Comparison of ENCODE assay signal across 11 cellular contexts in the genomic region with DNA sequence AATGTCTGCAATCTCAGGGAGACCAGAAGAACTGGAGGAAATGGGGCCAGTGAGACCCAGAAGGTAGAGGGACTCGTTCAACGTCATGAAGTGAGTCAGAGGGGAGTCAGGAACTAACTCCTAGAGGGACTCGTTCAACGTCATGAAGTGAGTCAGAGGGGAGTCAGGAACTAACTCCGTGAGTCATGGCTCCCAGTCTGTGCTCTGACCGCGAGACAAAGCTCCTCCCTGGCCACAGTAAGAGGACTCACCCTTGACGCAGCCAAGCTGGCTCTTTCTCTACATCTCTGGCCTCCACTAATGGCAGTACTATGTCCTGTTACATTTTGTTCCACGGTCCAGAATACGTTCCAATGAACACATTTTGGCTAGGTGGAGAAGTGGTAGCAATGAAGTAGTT.
DNase-seq lines count a peak whose midpoint lies in the region; ATAC-seq and TF ChIP-seq lines count a peak whose summit lies in the region.
"Had no signal": no experiment of that assay in that cellular context is flagged by ENCODE, and none has a peak within 500 bp of the region (broad histone marks: within the 10 kb centered on the region; RNA-seq: fewer than 3 reads in every experiment).

No MANE protein-coding gene starts in this region.

- no peak for ATAC-seq in HG02610 (IDR thresholded peaks at IDR 0.05; ENCODE audit: unreplicated experiment)
- ATAC-seq: activated CD8-positive, alpha-beta T cell treated with anti-CD3 and anti-CD28 coated beads, Interleukin-2, amount 10 ng/mL, durations not matched to agents 7 days and 5 days had no signal

- H3K27ac ChIP-seq in testis, result no peak overlapping the region

- H3K4me1 ChIP-seq in testis, result no peaks in the 10 kb centered on the region
- H3K4me1 ChIP-seq: heart right ventricle had no signal

- no peaks in the 10 kb centered on the region for H3K36me3 ChIP-seq in testis (ENCODE audit: low read depth, missing control alignments)
- H3K36me3 ChIP-seq: heart right ventricle had no signal

- WGBS in testis, 2 donors, result 69 to 80% methylated on average over 10 of the region's 10 CpGs

- intact Hi-C loops in testis (cut with DNase I; ENCODE audit: low total_unique reads), result no loop called here

- no peak overlapping the region for H3K4me3 ChIP-seq in cardiac fibroblast (replicated peaks in 1 of 2; ENCODE audit: low read depth in 2 of 2, low read length in 2 of 2)
- no peak overlapping the region for H3K4me3 ChIP-seq in testis
- H3K4me3 ChIP-seq: heart right ventricle had no signal

- no peaks in the 10 kb centered on the region for H3K27me3 ChIP-seq in testis
- H3K27me3 ChIP-seq: heart right ventricle had no signal

- H3K9me3 ChIP-seq in testis, result no peaks in the 10 kb centered on the region
- H3K9me3 ChIP-seq: heart right ventricle had no signal

- DNase-seq in ELR (ENCODE audit: low read depth) (peak; percentile 100), NOMO-1 treated with DMSO at 0.1 percent for 48 hours (lab: John Stamatoyannopoulos, UW; ENCODE audit: unreplicated experiment) (peak; percentile 65), cardiac fibroblast (ENCODE audit: low read depth in 2 of 2) (peak; percentile 94 to 99), non-pigmented ciliary epithelial cell (ENCODE audit: low read depth) (peak; percentile 99), activated T-cell treated with anti-CD3 and anti-CD28 coated beads for 4 hours (no peak), testis (no peak)
- no peak for DNase-seq in effector CD4-positive, alpha-beta T cell
- DNase-seq: activated CD8-positive, alpha-beta T cell treated with anti-CD3 and anti-CD28 coated beads, Interleukin-2, amount 10 ng/mL, durations not matched to agents 7 days and 5 days; anterior cingulate cortex; heart right ventricle had no signal

- TF ChIP-seq CTCF in cardiac fibroblast (IDR thresholded peaks at IDR 0.05; ENCODE audit: low read depth, low read length) (no peak), testis (IDR thresholded peaks at IDR 0.05) (no peak)

- no peak for TF ChIP-seq POLR2A in testis (IDR thresholded peaks at IDR 0.05)

Comparison
In these comparisons a context has a peak if more than half of its experiments do, and no peak if none do; other contexts are left out.
1. DNase-seq: peak in ELR (single experiment), NOMO-1 treated with DMSO at 0.1 percent for 48 hours (single experiment), cardiac fibroblast (2 of 2) and non-pigmented ciliary epithelial cell (single experiment); none in activated T-cell treated with anti-CD3 and anti-CD28 coated beads for 4 hours (single experiment), effector CD4-positive, alpha-beta T cell (single experiment) and testis (single experiment).